ENCODE assay signal across 26 cellular contexts in the genomic region with DNA sequence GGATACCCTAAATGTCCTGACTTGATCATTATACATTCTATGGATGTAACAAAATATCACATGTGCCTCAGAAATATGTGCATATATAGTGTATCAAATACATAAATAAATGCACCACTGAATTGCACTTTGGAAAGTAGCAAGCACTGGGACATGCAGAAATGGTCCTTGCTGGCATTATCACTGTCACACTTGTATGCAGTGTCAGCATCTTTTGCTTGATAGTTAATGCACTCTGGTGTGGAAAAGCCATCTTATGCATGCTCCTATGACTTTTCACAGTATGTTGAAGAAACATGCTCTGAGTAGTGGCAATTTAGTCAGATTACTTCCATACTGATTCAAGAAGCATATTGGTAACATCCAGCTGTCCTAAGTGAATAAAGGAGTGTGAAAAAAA.
"Had no signal": no experiment of that assay in that cellular context is flagged by ENCODE, and none has a peak within 500 bp of the region (broad histone marks: within the 10 kb centered on the region; RNA-seq: fewer than 3 reads in every experiment).

No MANE protein-coding gene starts in this region.

- H3K4me3 ChIP-seq: colonic mucosa, esophagus squamous epithelium, gastrocnemius medialis, heart left ventricle, hepatocyte, left lung, lower lobe of right lung, mucosa of descending colon had no signal

- H3K27me3 ChIP-seq: colonic mucosa, esophagus squamous epithelium, hepatocyte had no signal

- H3K27ac Mint-ChIP-seq: dendritic cell treated with granulocyte-macrophage colony-stimulating factor and Interleukin-4, amounts not matched to agents 40 ng/mL and 50 ng/mL, for 4 days; effector memory CD8-positive, alpha-beta T cell; endodermal cell; mesothelial cell of epicardium had no signal

- H2AFZ ChIP-seq: hepatocyte had no signal

- H3K9me3 ChIP-seq: colonic mucosa, esophagus squamous epithelium, gastrocnemius medialis, heart left ventricle, left lung, lower lobe of right lung, mucosa of descending colon had no signal

- ATAC-seq: effector memory CD8-positive, alpha-beta T cell; esophagus mucosa; gastrocnemius medialis; heart left ventricle; left cardiac atrium; left lung; left ventricle myocardium superior; lower lobe of right lung; mucosa of descending colon had no signal

- DNase-seq: colonic mucosa; cortex of kidney; effector CD8-positive, alpha-beta T cell; effector memory CD8-positive, alpha-beta T cell; endodermal cell; erythroblast; esophagus squamous epithelium; foreskin fibroblast; foreskin melanocyte; gastrocnemius medialis; heart left ventricle; hypothalamus; left cardiac atrium; left lung; left ventricle myocardium superior; lower lobe of right lung; mesenchymal stem cell; mucosa of descending colon had no signal

- H3K27me3 Mint-ChIP-seq: dendritic cell treated with granulocyte-macrophage colony-stimulating factor and Interleukin-4, amounts not matched to agents 40 ng/mL and 50 ng/mL, for 4 days had no signal

- H3K4me2 ChIP-seq: hepatocyte had no signal

- H3K36me3 ChIP-seq: colonic mucosa, esophagus squamous epithelium, gastrocnemius medialis, heart left ventricle, left lung, lower lobe of right lung had no signal

- H3K9me3 Mint-ChIP-seq: dendritic cell treated with granulocyte-macrophage colony-stimulating factor and Interleukin-4, amounts not matched to agents 40 ng/mL and 50 ng/mL, for 4 days; effector memory CD8-positive, alpha-beta T cell; endodermal cell had no signal

- H3K36me3 Mint-ChIP-seq: mesothelial cell of epicardium had no signal

- H3K27ac ChIP-seq: colonic mucosa, epithelial cell of prostate, esophagus squamous epithelium, gastrocnemius medialis, heart left ventricle, hepatocyte, left lung, lower lobe of right lung had no signal

- H3K79me2 ChIP-seq: hepatocyte had no signal

- H3K4me1 ChIP-seq: colonic mucosa, esophagus squamous epithelium, gastrocnemius medialis, heart left ventricle, left lung, lower lobe of right lung had no signal

- H3K4me3 Mint-ChIP-seq: dendritic cell treated with granulocyte-macrophage colony-stimulating factor and Interleukin-4, amounts not matched to agents 40 ng/mL and 50 ng/mL, for 4 days; effector memory CD8-positive, alpha-beta T cell; endodermal cell; mesothelial cell of epicardium had no signal

- FAIRE-seq: endometrium, islet of Langerhans, keratinocyte had no signal
